19 cellular contexts compared by ENCODE assay signal in the genomic region with DNA sequence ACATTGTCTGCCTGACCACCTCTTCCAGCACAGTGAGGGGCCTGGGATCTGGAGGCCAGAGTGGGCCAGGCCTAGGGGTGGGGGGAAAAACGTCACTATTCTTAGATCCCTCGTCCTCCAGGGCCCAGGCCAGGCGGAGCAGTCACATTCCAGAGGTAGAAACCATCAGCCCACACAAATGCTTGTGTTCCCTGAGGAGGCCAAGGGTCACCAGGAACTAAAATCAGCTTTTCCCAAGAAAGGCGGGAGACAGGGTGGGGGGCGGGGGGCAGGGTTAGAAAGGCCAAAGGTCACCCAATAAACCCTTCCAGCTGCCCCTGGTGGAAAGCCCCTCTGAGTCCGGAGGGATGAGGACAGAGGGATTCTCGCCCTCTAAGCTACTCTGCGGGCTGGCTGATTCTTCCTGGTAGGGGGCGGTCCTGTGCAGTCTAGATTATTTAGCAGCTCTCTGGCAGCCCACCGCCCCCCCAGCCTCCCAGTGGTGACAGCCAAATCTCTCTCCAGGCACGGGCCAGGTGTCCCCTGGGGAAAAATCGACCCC. TPM values are rescaled to one million over a fixed set of nuclear protein-coding genes. Genes with fewer than 3 reads are reported as not detected.
DNase-seq lines count a peak whose midpoint lies in the region; ATAC-seq and TF ChIP-seq lines count a peak whose summit lies in the region.
"Had no signal": no experiment of that assay in that cellular context is flagged by ENCODE, and none has a peak within 500 bp of the region (broad histone marks: within the 10 kb centered on the region; RNA-seq: fewer than 3 reads in every experiment).

No MANE protein-coding gene starts in this region.

- intact Hi-C loops in Right ventricle myocardium inferior (cut with DNase I), result no loop called here
- intact Hi-C loops in left ventricle myocardium superior (cut with micrococcal nuclease), result no loop called here
- intact Hi-C loops in sciatic nerve (cut with DNase I), result no loop called here

- TF ChIP-seq CTCF in GM10266 (IDR thresholded peaks at IDR 0.05; ENCODE audit: control insufficient read depth, insufficient read depth, low read depth, missing control alignments), result no peak

- DNase-seq in Right ventricle myocardium inferior (ENCODE audit: missing footprints), result no peak
- no peak for DNase-seq in left ventricle myocardium superior
- peak; percentile 33 for DNase-seq in astrocyte of the hippocampus (ENCODE audit: low read depth, low spot score)
- peak; percentile 71 for DNase-seq in iPS-NIHi11 (ENCODE audit: low spot score)
- no peak for DNase-seq in sciatic nerve (ENCODE audit: low spot score)
- no peak for DNase-seq in activated CD8-positive, alpha-beta memory T cell treated with anti-CD3 and anti-CD28 coated beads, Interleukin-2, amount 50 U/mL, for 48 hours
- no peak for DNase-seq in GM10266 (ENCODE audit: extremely low spot score)
- DNase-seq in HuH-7.5 (ENCODE audit: low spot score), result no peak
- DNase-seq: 8988T; CD4-positive, CD25-positive, alpha-beta regulatory T cell; head of caudate nucleus; left colon; naive thymus-derived CD8-positive, alpha-beta T cell; NCI-H1417 treated with DMSO at 0.1 percent for 48 hours; NCI-H524 treated with DMSO at 0.1 percent for 48 hours; stimulated activated naive CD4-positive, alpha-beta T cell treated with Interleukin-2 at 50 U/mL for 16 hours; T-helper 1 cell had no signal

- peak; percentile 28 for ATAC-seq in Right ventricle myocardium inferior
- no peak for ATAC-seq in left ventricle myocardium superior
- ATAC-seq in sciatic nerve, result peak; percentile 71
- ATAC-seq: left colon; naive thymus-derived CD8-positive, alpha-beta T cell; Panc1 had no signal

RNA-seq across cellular contexts. Expression of a gene that starts 23.5 kb away (rescaled TPM):
- total RNA-seq in Right ventricle myocardium inferior (not detected), left ventricle myocardium superior (not detected), sciatic nerve (not detected)
- total RNA-seq: CD4-positive, CD25-positive, alpha-beta regulatory T cell; endothelial cell of umbilical vein; left colon; naive thymus-derived CD8-positive, alpha-beta T cell had no signal

RNA-seq across cellular contexts. Expression of a gene that starts 23.6 kb away (rescaled TPM):
- total RNA-seq in Right ventricle myocardium inferior (55.1 TPM), left ventricle myocardium superior (53.3 TPM), sciatic nerve (49.7 TPM)

Comparison
In these comparisons a context has a peak if more than half of its experiments do, and no peak if none do; other contexts are left out.
1. DNase-seq: peak in astrocyte of the hippocampus (single experiment) and iPS-NIHi11 (single experiment); none in Right ventricle myocardium inferior (single experiment), left ventricle myocardium superior (single experiment), sciatic nerve (single experiment), activated CD8-positive, alpha-beta memory T cell treated with anti-CD3 and anti-CD28 coated beads, Interleukin-2, amount 50 U/mL, for 48 hours (single experiment), GM10266 (single experiment) and HuH-7.5 (single experiment).